ENCODE assay signal across 14 cellular contexts in the genomic region with DNA sequence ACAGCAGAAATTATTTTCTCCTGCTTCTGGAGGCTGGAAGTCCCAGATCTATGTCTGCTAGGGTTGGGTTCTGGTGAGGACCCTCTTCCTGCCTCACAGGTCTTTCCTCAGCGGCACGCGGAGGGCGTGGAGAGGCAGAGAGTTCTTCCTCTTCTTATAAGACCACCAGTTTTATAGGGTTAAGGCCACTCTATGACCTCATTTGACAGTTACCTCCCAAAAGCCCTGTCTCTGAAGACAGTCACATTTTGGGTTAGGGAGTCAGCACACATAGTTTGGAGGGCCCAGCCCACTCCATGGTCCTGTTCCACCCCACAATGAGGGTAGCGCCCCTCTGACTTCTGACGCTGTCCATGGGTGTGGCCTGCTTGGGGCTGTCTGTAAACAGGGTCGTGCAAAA. TPM values are rescaled to one million over a fixed set of nuclear protein-coding genes. Genes with fewer than 3 reads are reported as not detected.
DNase-seq lines count a peak whose midpoint lies in the region; ATAC-seq and TF ChIP-seq lines count a peak whose summit lies in the region.
"Had no signal": no experiment of that assay in that cellular context is flagged by ENCODE, and none has a peak within 500 bp of the region (broad histone marks: within the 10 kb centered on the region; RNA-seq: fewer than 3 reads in every experiment).

No MANE protein-coding gene starts in this region.

- H3K27ac ChIP-seq in endodermal cell (ENCODE audit: low read depth, low read length) (no peak overlapping the region), testis (no peak overlapping the region)
- H3K27ac ChIP-seq: A549, C4-2B had no signal

- no peaks in the 10 kb centered on the region for H3K36me3 ChIP-seq in endodermal cell (ENCODE audit: control insufficient read depth, insufficient read depth, low read length)
- H3K36me3 ChIP-seq in testis (ENCODE audit: low read depth, missing control alignments) = no peaks in the 10 kb centered on the region
- H3K36me3 ChIP-seq: BE2C had no signal

- WGBS in endodermal cell (ENCODE audit: insufficient coverage in 1 of 2, insufficient read length in 1 of 2), 2 experiments = 90 to 100% methylated on average over 2 to 7 of the region's 7 CpGs
- 88 to 92% methylated on average over 7 of the region's 7 CpGs for WGBS in testis, 2 donors

- H3K4me1 Mint-ChIP-seq in endodermal cell = peaks cover 3% of the 10 kb centered on the region
- H3K4me1 Mint-ChIP-seq: CD4-positive, alpha-beta memory T cell; GM23338 had no signal

- no peaks in the 10 kb centered on the region for H3K36me3 Mint-ChIP-seq in endodermal cell (ENCODE audit: low read depth)
- H3K36me3 Mint-ChIP-seq: CD4-positive, alpha-beta memory T cell had no signal

- H3K27ac Mint-ChIP-seq in endodermal cell = no peak overlapping the region
- H3K27ac Mint-ChIP-seq: CD4-positive, alpha-beta memory T cell; GM23338; H9 had no signal

- DNase-seq in cardiac septum (ENCODE audit: low spot score) = peak; percentile 29
- DNase-seq in left cardiac atrium = no peak
- DNase-seq in endodermal cell = peak; percentile 29
- peak; percentile 6 for DNase-seq in testis
- DNase-seq: BE2C; CD4-positive, alpha-beta memory T cell; DMS79; H9 had no signal

- H3K27me3 Mint-ChIP-seq in endodermal cell (ENCODE audit: insufficient read depth) = peaks cover 26% of the 10 kb centered on the region

- intact Hi-C loops in cardiac septum (cut with DNase I) (no loop called here), left cardiac atrium (cut with DNase I) (no loop called here), testis (cut with DNase I; ENCODE audit: low total_unique reads) (no loop called here)

- H3K27me3 ChIP-seq in endodermal cell (ENCODE audit: control insufficient read depth, insufficient read depth, low read length, poor library complexity, severe bottlenecking) = no peaks in the 10 kb centered on the region
- no peaks in the 10 kb centered on the region for H3K27me3 ChIP-seq in testis
- H3K27me3 ChIP-seq: BE2C had no signal

- ATAC-seq in left cardiac atrium (no peak), GM21515 (IDR thresholded peaks at IDR 0.05; ENCODE audit: unreplicated experiment) (no peak), HG02938 (IDR thresholded peaks at IDR 0.05; ENCODE audit: unreplicated experiment) (no peak)
- ATAC-seq: A549, GM12878, GM23338 had no signal

- H3K9ac ChIP-seq in endodermal cell (ENCODE audit: extremely low read depth, low read length, poor library complexity, severe bottlenecking) = no peak overlapping the region

- no peak overlapping the region for H3K4me3 Mint-ChIP-seq in endodermal cell
- H3K4me3 Mint-ChIP-seq: CD4-positive, alpha-beta memory T cell; GM23338; H9 had no signal

- TF ChIP-seq POLR2A in testis (IDR thresholded peaks at IDR 0.05) = no peak

- peaks cover 5% of the 10 kb centered on the region for H3K9me3 Mint-ChIP-seq in endodermal cell

- TF ChIP-seq CTCF in endodermal cell (conservative IDR thresholded peaks at IDR 0.05) (no peak), testis (IDR thresholded peaks at IDR 0.05) (no peak)

- H3K4me3 ChIP-seq in endodermal cell (ENCODE audit: low read length) (no peak overlapping the region), testis (no peak overlapping the region)
- H3K4me3 ChIP-seq: A549, GM12878, GM23338 had no signal

- no peaks in the 10 kb centered on the region for H3K9me3 ChIP-seq in endodermal cell (ENCODE audit: control insufficient read depth, low read length)
- H3K9me3 ChIP-seq in testis = no peaks in the 10 kb centered on the region
- H3K9me3 ChIP-seq: A549, BE2C had no signal

- no peaks in the 10 kb centered on the region for H3K4me1 ChIP-seq in endodermal cell (ENCODE audit: control insufficient read depth, insufficient read depth, low read length)
- no peaks in the 10 kb centered on the region for H3K4me1 ChIP-seq in testis
- H3K4me1 ChIP-seq: A549, BE2C had no signal

RNA-seq across cellular contexts. Expression of gene TRIP13, which starts 46.7 kb away (rescaled TPM):
- 0.57 TPM for total RNA-seq in cardiac septum
- total RNA-seq in left cardiac atrium = 1 to 10 TPM in 1 of 2 donors, under 1 TPM in 1; 0.88 to 1.1 TPM
- total RNA-seq in endodermal cell = 10 to 100 TPM; 21.9 to 32.4 TPM
- polyA plus RNA-seq in endodermal cell (2013, experiment 1 of 2) = 31.7 TPM
- polyA plus RNA-seq in endodermal cell (2013, experiment 2 of 2) = 31.8 TPM
- 10 to 100 TPM; 34.3 to 49.1 TPM for total RNA-seq in testis
- polyA plus RNA-seq in testis (ENCODE audit: insufficient read depth, low read depth, low replicate concordance) = 71.6 TPM

RNA-seq across cellular contexts. Expression of gene BRD9, which starts 46.8 kb away (rescaled TPM):
- 25.9 TPM for total RNA-seq in cardiac septum
- 10 to 100 TPM; 26.8 to 39.3 TPM for total RNA-seq in left cardiac atrium
- total RNA-seq in endodermal cell = 10 to 100 TPM; 58.2 to 67.9 TPM
- polyA plus RNA-seq in endodermal cell (2013, experiment 1 of 2) = 48.1 TPM
- polyA plus RNA-seq in endodermal cell (2013, experiment 2 of 2) = 43.1 TPM
- total RNA-seq in testis = 100 to 1,000 TPM in 1 of 2 donors, 10 to 100 TPM in 1; 68.6 to 101 TPM
- polyA plus RNA-seq in testis (ENCODE audit: insufficient read depth, low read depth, low replicate concordance) = 51.5 TPM

Comparison
In these comparisons a context has a peak if more than half of its experiments do, and no peak if none do; other contexts are left out.
1. RNA of gene TRIP13, which starts 46.7 kb away (total RNA-seq): 34.3 to 49.1 TPM in testis and 21.9 to 32.4 TPM in endodermal cell; 0.88 to 1.1 TPM in left cardiac atrium and 0.57 TPM in cardiac septum (single experiment); every median in the first group is over 10 times any median in the second.